ENCODE assay signal across 8 cellular contexts in genomic region chr3:66499881-66500574, GRCh38. TPM values are rescaled to one million over a fixed set of nuclear protein-coding genes. Genes with fewer than 3 reads are reported as not detected.
DNase-seq lines count a peak whose midpoint lies in the region; ATAC-seq, FAIRE-seq and TF ChIP-seq lines count a peak whose summit lies in the region.

No MANE protein-coding gene starts in this region.

- no peaks in the 10 kb centered on the region for H4K20me1 ChIP-seq in HCT116 (ENCODE audit: insufficient read depth)

- no peak for TF ChIP-seq RAD21 in HCT116 (IDR thresholded peaks at IDR 0.05; ENCODE audit: low read depth)

- H3K9me3 ChIP-seq in HCT116 (ENCODE audit: control insufficient read depth in 1 of 2, insufficient read depth in 1 of 2, low read depth in 1 of 2, low read length in 2 of 2) (no peaks in the 10 kb centered on the region), adrenal gland (replicated peaks in 1 of 3) (no peaks in the 10 kb centered on the region), skeletal muscle satellite cell (replicated peaks; ENCODE audit: low read length) (no peaks in the 10 kb centered on the region)

- H3K27me3 ChIP-seq in HCT116 (ENCODE audit: insufficient read depth, low read length) = peaks cover 40% of the 10 kb centered on the region
- H3K27me3 ChIP-seq in adrenal gland = no peaks in the 10 kb centered on the region
- peaks cover 59% of the 10 kb centered on the region for H3K27me3 ChIP-seq in skeletal muscle satellite cell (ENCODE audit: control insufficient read depth, insufficient read depth, low read length)

- H3K27ac ChIP-seq in HCT116 (ENCODE audit: low read depth, low read length) = peak overlapping the region; percentile 40; the same call in 1 of the 2 replicates
- H3K27ac ChIP-seq in adrenal gland = peak overlapping the region in 4 of 5 donors; percentile 29 to 83 (median 66)

- H3K36me3 ChIP-seq in HCT116 (ENCODE audit: control insufficient read depth in 1 of 2, insufficient read depth in 2 of 2, low read length in 2 of 2) (no peaks in the 10 kb centered on the region), adrenal gland (replicated peaks in 1 of 2) (no peaks in the 10 kb centered on the region), skeletal muscle satellite cell (ENCODE audit: insufficient read depth, low read length) (no peaks in the 10 kb centered on the region)

- no peak for ATAC-seq in HCT116

- intact Hi-C loops in HCT116 (cut with micrococcal nuclease) = no loop called here
- intact Hi-C loops in adrenal gland (cut with DNase I) = loop anchor here in 1 of 2 donors (10.0 kb wide), 1 partner anchor 315 kb away; no protein-coding TSS in a partner anchor

- WGBS in adrenal gland, 4 donors = 0 to 3% (median 1%) methylated on average over 16 to 80 of the region's 80 CpGs

- peak; percentile 33 for DNase-seq in GM12892 (ENCODE audit: insufficient read length)
- no peak for DNase-seq in HCT116 (ENCODE audit: low read depth, low spot score)
- peak; percentile 40 for DNase-seq in OCI-M1 (lab: John Stamatoyannopoulos, UW)
- peak; percentile 19 to 56 (median 26) for DNase-seq in adrenal gland
- DNase-seq in SKM-1 treated with dmso at 0.1 percent for 144 hours (lab: John Stamatoyannopoulos, UW; ENCODE audit: unreplicated experiment) = no peak
- no peak for DNase-seq in amniotic stem cell (lab: John Stamatoyannopoulos, UW)

- TF ChIP-seq CTCF in HCT116 (IDR thresholded peaks at IDR 0.05 in 2 of 3, conservative IDR thresholded peaks at IDR 0.05 in 1 of 3; ENCODE audit: borderline replicate concordance in 1 of 3, insufficient read depth in 1 of 3, low read depth in 2 of 3, low read length in 2 of 3) = no peak
- TF ChIP-seq CTCF in adrenal gland (IDR thresholded peaks at IDR 0.05) = no peak

- peak overlapping the region; percentile 76 for H3K4me2 ChIP-seq in HCT116 (ENCODE audit: low read length)
- peak overlapping the region; percentile 95 for H3K4me2 ChIP-seq in skeletal muscle satellite cell (ENCODE audit: low read length)

- BruUV-seq in HCT116 (replicated peaks; lab: Mats Ljungman, UMichigan) = no TSS peak

- POLR2A ChIA-PET in HCT116 (lab: Charles Lee) = no interaction called here

- no peak overlapping the region for H2AFZ ChIP-seq in HCT116 (ENCODE audit: low read depth, low read length, poor library complexity, severe bottlenecking)

- no peaks in the 10 kb centered on the region for H3K9me2 ChIP-seq in HCT116 (ENCODE audit: insufficient read depth)

- H3K79me2 ChIP-seq in HCT116 (ENCODE audit: insufficient read depth, low read length) = no peaks in the 10 kb centered on the region

- TF ChIP-seq POLR2A in GM12892 (IDR thresholded peaks at IDR 0.05; ENCODE audit: low read depth, low read length) = no peak
- no peak for TF ChIP-seq POLR2A in HCT116 (IDR thresholded peaks at IDR 0.05; ENCODE audit: borderline replicate concordance, extremely low read depth, insufficient read depth, insufficient read length)
- TF ChIP-seq POLR2A in adrenal gland (IDR thresholded peaks at IDR 0.05) = no peak

- FAIRE-seq in GM12892 (lab: Jason Lieb, UNC) = no peak

- H3K4me1 ChIP-seq in HCT116 (ENCODE audit: control insufficient read depth in 1 of 2, insufficient read depth in 2 of 2, low read length in 2 of 2) (peaks cover 0 to 12% of the 10 kb centered on the region in 2 experiments; a peak in 2 of 4 replicates), adrenal gland (replicated peaks in 1 of 2) (peaks cover 0 to 12% of the 10 kb centered on the region in 2 donors), skeletal muscle satellite cell (ENCODE audit: control insufficient read depth, insufficient read depth, low read length) (peaks cover 6% of the 10 kb centered on the region)

- CTCF ChIA-PET in HCT116 (lab: Charles Lee) = no interaction called here

- RAD21 ChIA-PET in HCT116 (lab: Charles Lee; ENCODE audit: low non-redundant PET in 1 of 2, low total read pairs in 2 of 2, uncharacterized antibody in 2 of 2, unreplicated experiment in 2 of 2) = no interaction called here

- 0 out of 2 replicates have a peak overlapping the region, but pooled peaks have one; percentile 17 for H3K9ac ChIP-seq in HCT116 (ENCODE audit: low read length)
- peak overlapping the region; percentile 74 for H3K9ac ChIP-seq in skeletal muscle satellite cell (ENCODE audit: low read depth, low read length)

- H3K4me3 ChIP-seq in HCT116 (replicated peaks in 1 of 2; ENCODE audit: low read depth in 1 of 2, low read length in 2 of 2) (peak overlapping the region; percentile 36 to 53), adrenal gland (peak overlapping the region; percentile 53 to 94 (median 72)), iPS-11a (ENCODE audit: low read depth, low read length) (peak overlapping the region; percentile 86), skeletal muscle satellite cell (ENCODE audit: low read length) (peak overlapping the region; percentile 86)

TF ChIP-seq in HCT116, 20 proteins besides CTCF, POLR2A, EP300 and RAD21:
- TF ChIP-seq ATF3 (IDR thresholded peaks at IDR 0.05) = no peak
- TF ChIP-seq JUND (IDR thresholded peaks at IDR 0.05) = no peak
- TF ChIP-seq SRF (IDR thresholded peaks at IDR 0.05; ENCODE audit: low read depth) = no peak
- no peak for TF ChIP-seq EZH2phosphoT487 (IDR thresholded peaks at IDR 0.05; ENCODE audit: borderline replicate concordance)
- no peak for TF ChIP-seq YY1 (IDR thresholded peaks at IDR 0.05; ENCODE audit: extremely low read depth, insufficient replicate concordance, low read depth, low read length)
- no peak for TF ChIP-seq EGR1 (IDR thresholded peaks at IDR 0.05; ENCODE audit: low read depth)
- TF ChIP-seq ELF1 (IDR thresholded peaks at IDR 0.05; ENCODE audit: borderline replicate concordance, low read depth) = no peak

RNA-seq across cellular contexts. Expression of gene LRIG1, which starts 0.8 kb away (rescaled TPM):
- 7.9 TPM for polyA plus RNA-seq in GM12892 (2012; ENCODE audit: missing spikeins)
- total RNA-seq in HCT116 (2021; ENCODE audit: unreplicated experiment) = 3.1 TPM
- polyA plus RNA-seq in HCT116 (2012) = 2.6 and 3.5 TPM in 2 replicates
- total RNA-seq in adrenal gland = 10 to 100 TPM in 2 of 8 donors, 1 to 10 TPM in 6; 2.8 to 13.3 (median 5.8) TPM
- polyA plus RNA-seq in adrenal gland = 1 to 10 TPM; 2.9 to 7.2 (median 3.2) TPM
- total RNA-seq in skeletal muscle satellite cell (2012; rRNA removed) = 2.8 and 23.2 TPM in 2 replicates

Comparison
In these comparisons a context has a peak if more than half of its experiments do, and no peak if none do; other contexts are left out.
1. DNase-seq: peak in GM12892 (single experiment), OCI-M1 (single experiment) and adrenal gland (7 of 7); none in HCT116 (single experiment), SKM-1 treated with dmso at 0.1 percent for 144 hours (single experiment) and amniotic stem cell (single experiment).
2. Peak in every context shown above with its lines, with median percentiles within 50 percentile points of each other: H3K4me3 ChIP-seq.